Comparison of ENCODE assay signal across 9 cellular contexts in the genomic region with DNA sequence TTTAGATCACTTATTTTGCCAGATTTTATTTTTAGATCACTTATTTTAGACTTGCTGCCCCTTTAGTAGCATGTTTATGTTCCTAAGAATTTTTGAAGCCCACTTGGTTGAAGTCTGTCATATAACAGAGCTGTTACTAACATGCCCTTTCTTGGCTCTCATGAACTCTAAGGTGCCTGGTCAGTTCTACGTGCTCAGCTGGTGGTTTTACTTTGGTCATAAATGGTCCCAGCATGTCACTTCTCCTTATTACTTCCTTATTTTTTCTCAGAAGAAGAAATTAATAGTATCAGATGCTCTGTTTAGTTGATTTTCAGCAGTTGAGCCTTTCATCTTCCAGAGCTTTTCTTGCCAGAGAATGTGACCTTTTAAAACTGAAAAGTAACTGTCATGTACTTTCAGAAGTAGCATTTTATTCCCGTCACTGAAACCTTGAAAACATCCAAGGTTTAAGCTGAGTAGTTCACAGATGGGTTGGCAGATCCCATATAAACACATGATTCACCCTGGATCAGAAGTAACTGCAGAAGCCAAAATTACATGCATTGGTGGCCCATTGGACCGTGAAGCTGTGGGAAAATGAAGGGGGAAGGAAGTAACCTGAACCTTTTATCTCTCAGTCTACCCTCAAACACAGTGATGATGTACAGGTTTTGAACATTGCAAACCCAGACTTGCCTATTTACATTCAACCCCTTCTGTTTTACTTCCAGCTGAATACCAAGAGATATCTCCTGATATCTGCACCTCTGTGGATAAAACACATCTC. TPM values are rescaled to one million over a fixed set of nuclear protein-coding genes. Genes with fewer than 3 reads are reported as not detected.
DNase-seq lines count a peak whose midpoint lies in the region; ATAC-seq and TF ChIP-seq lines count a peak whose summit lies in the region.
"Had no signal": no experiment of that assay in that cellular context is flagged by ENCODE, and none has a peak within 500 bp of the region (broad histone marks: within the 10 kb centered on the region; RNA-seq: fewer than 3 reads in every experiment).

No MANE protein-coding gene starts in this region.

- H3K36me3 ChIP-seq in spleen: peaks cover 0 to 54% (median 7%) of the 10 kb centered on the region in 6 donors

- no peak overlapping the region for H3K4me3 Mint-ChIP-seq in natural killer cell treated with Interleukin-12 subunit alpha and Interleukin-12 subunit beta and Interleukin-15 and Interleukin-18, amount 100 ng/mL, for 72 hours
- H3K4me3 Mint-ChIP-seq: activated naive CD8-positive, alpha-beta T cell treated with anti-CD3 and anti-CD28 coated beads, Interleukin-2, amount 10 ng/mL, durations not matched to agents 7 days and 5 days had no signal

- peaks cover 4% of the 10 kb centered on the region for H3K36me3 Mint-ChIP-seq in natural killer cell treated with Interleukin-12 subunit alpha and Interleukin-12 subunit beta and Interleukin-15 and Interleukin-18, amount 100 ng/mL, for 72 hours

- H3K27ac Mint-ChIP-seq in natural killer cell treated with Interleukin-12 subunit alpha and Interleukin-12 subunit beta and Interleukin-15 and Interleukin-18, amount 100 ng/mL, for 72 hours: no peak overlapping the region
- H3K27ac Mint-ChIP-seq: activated naive CD8-positive, alpha-beta T cell treated with anti-CD3 and anti-CD28 coated beads, Interleukin-2, amount 10 ng/mL, durations not matched to agents 7 days and 5 days had no signal

- no peak for TF ChIP-seq POLR2A in spleen (IDR thresholded peaks at IDR 0.05)
- TF ChIP-seq POLR2A in lower leg skin (IDR thresholded peaks at IDR 0.05): no peak

- DNase-seq in AG10803 (ENCODE audit: low read depth): peak; percentile 86
- peak; percentile 50 for DNase-seq in LHCN-M2 (ENCODE audit: low read depth)
- peak; percentile 22 for DNase-seq in epithelial cell of esophagus (ENCODE audit: low read depth)
- no peak for DNase-seq in spleen
- DNase-seq in lower leg skin (ENCODE audit: low spot score in 2 of 2): no peak
- DNase-seq in natural killer cell treated with Interleukin-12 subunit alpha and Interleukin-12 subunit beta and Interleukin-15 and Interleukin-18, amount 100 ng/mL, for 72 hours (ENCODE audit: low spot score): no peak
- no peak for DNase-seq in stimulated activated CD4-positive, alpha-beta T cell treated with anti-CD3 and anti-CD28 coated beads, Interleukin-4, amount 100 ng/mL, for 4 hours
- DNase-seq: activated naive CD8-positive, alpha-beta T cell treated with anti-CD3 and anti-CD28 coated beads, Interleukin-2, amount 10 ng/mL, durations not matched to agents 7 days and 5 days had no signal

- H3K4me1 Mint-ChIP-seq in natural killer cell treated with Interleukin-12 subunit alpha and Interleukin-12 subunit beta and Interleukin-15 and Interleukin-18, amount 100 ng/mL, for 72 hours (ENCODE audit: low read depth in 2 of 2): peaks cover 0 to 4% of the 10 kb centered on the region in 2 donors

- H3K27me3 Mint-ChIP-seq in natural killer cell treated with Interleukin-12 subunit alpha and Interleukin-12 subunit beta and Interleukin-15 and Interleukin-18, amount 100 ng/mL, for 72 hours: no peaks in the 10 kb centered on the region
- H3K27me3 Mint-ChIP-seq: activated naive CD8-positive, alpha-beta T cell treated with anti-CD3 and anti-CD28 coated beads, Interleukin-2, amount 10 ng/mL, durations not matched to agents 7 days and 5 days had no signal

- H3K4me1 ChIP-seq in spleen: peaks cover 0 to 28% (median 10%) of the 10 kb centered on the region in 6 donors

- ATAC-seq in GM21367 (IDR thresholded peaks at IDR 0.05; ENCODE audit: unreplicated experiment): peak; percentile 69
- ATAC-seq in natural killer cell treated with Interleukin-12 subunit alpha and Interleukin-12 subunit beta and Interleukin-15 and Interleukin-18, amount 100 ng/mL, for 72 hours: no peak

- TF ChIP-seq CTCF in AG10803 (conservative IDR thresholded peaks at IDR 0.05; ENCODE audit: low read length) (no peak), epithelial cell of esophagus (IDR thresholded peaks at IDR 0.05; ENCODE audit: insufficient read depth, low read depth, low read length, missing control alignments) (no peak), spleen (IDR thresholded peaks at IDR 0.05 in 8 of 11, conservative IDR thresholded peaks at IDR 0.05 in 3 of 11) (no peak), lower leg skin (IDR thresholded peaks at IDR 0.05) (no peak)

- peak overlapping the region in 6 of 8 donors; percentile 25 to 77 (median 60) for H3K27ac ChIP-seq in spleen

- H3K9me3 Mint-ChIP-seq in natural killer cell treated with Interleukin-12 subunit alpha and Interleukin-12 subunit beta and Interleukin-15 and Interleukin-18, amount 100 ng/mL, for 72 hours: no peaks in the 10 kb centered on the region
- H3K9me3 Mint-ChIP-seq: activated naive CD8-positive, alpha-beta T cell treated with anti-CD3 and anti-CD28 coated beads, Interleukin-2, amount 10 ng/mL, durations not matched to agents 7 days and 5 days had no signal

- H3K27me3 ChIP-seq in spleen (replicated peaks in 1 of 7): no peaks in the 10 kb centered on the region

- no peaks in the 10 kb centered on the region for H3K9me3 ChIP-seq in spleen

- H3K4me3 ChIP-seq in AG10803 (ENCODE audit: low read length) (no peak overlapping the region), epithelial cell of esophagus (ENCODE audit: low read length) (no peak overlapping the region), spleen (peak overlapping the region in 1 of 8 donors; percentile 27), lower leg skin (ENCODE audit: low read depth, poor library complexity, severe bottlenecking) (no peak overlapping the region)

- WGBS in spleen, 5 donors: 44 to 53% (median 47%) methylated on average over 3 of the region's 3 CpGs
- WGBS in lower leg skin, 2 donors: 35 to 48% methylated on average over 3 of the region's 3 CpGs

- intact Hi-C loops in spleen (cut with DNase I; ENCODE audit: low total_unique reads) (no loop called here), lower leg skin (cut with DNase I; ENCODE audit: low total_unique reads) (no loop called here)

RNA-seq across cellular contexts. Expression of a gene that starts 50.5 kb away (rescaled TPM):
- total RNA-seq in LHCN-M2 (2014; rRNA removed) (0.34 and 0.38 TPM in 2 replicates), spleen (10 to 100 TPM in 2 of 7 donors, 1 to 10 TPM in 5; 5.9 to 18.0 (median 7.9) TPM), lower leg skin (1 to 10 TPM; 1.0 to 3.8 (median 2.8) TPM)
- polyA plus RNA-seq in LHCN-M2 (2012): 0.28 TPM
- 1 to 10 TPM; 1.6 to 3.0 (median 2.4) TPM for polyA plus RNA-seq in spleen
- total RNA-seq in natural killer cell treated with Interleukin-12 subunit alpha and Interleukin-12 subunit beta and Interleukin-15 and Interleukin-18, amount 100 ng/mL, for 72 hours: 1 to 10 TPM; 2.2 to 3.1 TPM

Comparison
In these comparisons a context has a peak if more than half of its experiments do, and no peak if none do; other contexts are left out.
1. DNase-seq: peak in AG10803 (single experiment), LHCN-M2 (single experiment) and epithelial cell of esophagus (single experiment); none in spleen (single experiment), lower leg skin (0 of 2), natural killer cell treated with Interleukin-12 subunit alpha and Interleukin-12 subunit beta and Interleukin-15 and Interleukin-18, amount 100 ng/mL, for 72 hours (single experiment) and stimulated activated CD4-positive, alpha-beta T cell treated with anti-CD3 and anti-CD28 coated beads, Interleukin-4, amount 100 ng/mL, for 4 hours (0 of 2).